ENCODE assay signal across 33 cellular contexts in genomic region chr6:54026652-54027400, GRCh38.
"Had no signal": no experiment of that assay in that cellular context is flagged by ENCODE, and none has a peak within 500 bp of the region (broad histone marks: within the 10 kb centered on the region; RNA-seq: fewer than 3 reads in every experiment).

No MANE protein-coding gene starts in this region.

- H3K27me3 Mint-ChIP-seq: activated B cell treated with CpG ODN at 0.5 μM for 24 hours; activated naive CD4-positive, alpha-beta T cell treated with anti-CD3 and anti-CD28 coated beads, Interleukin-2, amount 50 U/mL, for 24 hours; activated naive CD8-positive, alpha-beta T cell treated with anti-CD3 and anti-CD28 coated beads for 36 hours; activated naive CD8-positive, alpha-beta T cell treated with anti-CD3 and anti-CD28 coated beads, Interleukin-2, amount 50 U/mL, for 24 hours; central memory CD8-positive, alpha-beta T cell; dendritic cell treated with granulocyte-macrophage colony-stimulating factor and Interleukin-4, amounts not matched to agents 40 ng/mL and 50 ng/mL, for 4 days had no signal

- H3K36me3 Mint-ChIP-seq: activated naive CD4-positive, alpha-beta T cell treated with anti-CD3 and anti-CD28 coated beads, Interleukin-2, amount 50 U/mL, for 24 hours; activated naive CD8-positive, alpha-beta T cell treated with anti-CD3 and anti-CD28 coated beads for 36 hours had no signal

- H3K9me3 ChIP-seq: adrenal gland, body of pancreas, esophagus muscularis mucosa, gastroesophageal sphincter, heart right ventricle had no signal

- H3K4me1 ChIP-seq: body of pancreas, esophagus muscularis mucosa, foreskin keratinocyte, gastroesophageal sphincter had no signal

- H3K4me1 Mint-ChIP-seq: activated B cell treated with CpG ODN at 0.5 μM for 24 hours; activated naive CD4-positive, alpha-beta T cell treated with anti-CD3 and anti-CD28 coated beads, Interleukin-2, amount 50 U/mL, for 24 hours; activated naive CD8-positive, alpha-beta T cell treated with anti-CD3 and anti-CD28 coated beads for 36 hours; activated naive CD8-positive, alpha-beta T cell treated with anti-CD3 and anti-CD28 coated beads, Interleukin-2, amount 50 U/mL, for 24 hours; central memory CD8-positive, alpha-beta T cell had no signal

- H3K27ac Mint-ChIP-seq: activated B cell treated with CpG ODN at 0.5 μM for 24 hours; activated CD8-positive, alpha-beta T cell treated with anti-CD3 and anti-CD28 coated beads for 36 hours; activated naive CD4-positive, alpha-beta T cell treated with anti-CD3 and anti-CD28 coated beads for 36 hours; activated naive CD4-positive, alpha-beta T cell treated with anti-CD3 and anti-CD28 coated beads, Interleukin-2, amount 50 U/mL, for 24 hours; activated naive CD8-positive, alpha-beta T cell treated with anti-CD3 and anti-CD28 coated beads for 36 hours; activated naive CD8-positive, alpha-beta T cell treated with anti-CD3 and anti-CD28 coated beads, Interleukin-2, amount 50 U/mL, for 24 hours; activated T-helper 2 cell treated with anti-CD3 and anti-CD28 coated beads, Interferon-gamma antibody, Interleukin-2, Interleukin-4, amounts not matched to agents 10 μg/mL and 5 μg/mL and 100 μg/mL, durations not matched to agents 14 hours and 24 hours and 36 hours; dendritic cell treated with granulocyte-macrophage colony-stimulating factor and Interleukin-4, amounts not matched to agents 40 ng/mL and 50 ng/mL, for 4 days; T-helper 17 cell; T-helper 2 cell treated with Interferon-gamma antibody and Interleukin-4, amounts not matched to agents 5 μg/mL and 100 μg/mL, for 36 hours had no signal

- H3K9me3 Mint-ChIP-seq: activated B cell treated with CpG ODN at 0.5 μM for 24 hours; activated CD8-positive, alpha-beta T cell treated with anti-CD3 and anti-CD28 coated beads for 36 hours; activated naive CD4-positive, alpha-beta T cell treated with anti-CD3 and anti-CD28 coated beads for 36 hours; activated naive CD4-positive, alpha-beta T cell treated with anti-CD3 and anti-CD28 coated beads, Interleukin-2, amount 50 U/mL, for 24 hours; activated naive CD8-positive, alpha-beta T cell treated with anti-CD3 and anti-CD28 coated beads for 36 hours; activated naive CD8-positive, alpha-beta T cell treated with anti-CD3 and anti-CD28 coated beads, Interleukin-2, amount 50 U/mL, for 24 hours; activated T-cell treated with anti-CD3 and anti-CD28 coated beads, Interleukin-2, amount 50 U/mL, for 4 hours; activated T-helper 2 cell treated with anti-CD3 and anti-CD28 coated beads, Interferon-gamma antibody, Interleukin-2, Interleukin-4, amounts not matched to agents 10 μg/mL and 5 μg/mL and 100 μg/mL, durations not matched to agents 14 hours and 24 hours and 36 hours; central memory CD8-positive, alpha-beta T cell; dendritic cell treated with granulocyte-macrophage colony-stimulating factor and Interleukin-4, amounts not matched to agents 40 ng/mL and 50 ng/mL, for 4 days; T-helper 2 cell treated with Interferon-gamma antibody and Interleukin-4, amounts not matched to agents 5 μg/mL and 100 μg/mL, for 36 hours had no signal

- H3K27ac ChIP-seq: adrenal gland, body of pancreas, coronary artery, dorsolateral prefrontal cortex, esophagus muscularis mucosa, foreskin keratinocyte, gastroesophageal sphincter, WERI-Rb-1 had no signal

- H3K36me3 ChIP-seq: adrenal gland, esophagus muscularis mucosa, gastroesophageal sphincter, heart right ventricle, WERI-Rb-1 had no signal

- H3K4me3 ChIP-seq: adrenal gland, body of pancreas, coronary artery, dorsolateral prefrontal cortex, esophagus muscularis mucosa, gastroesophageal sphincter had no signal

- H3K4me3 Mint-ChIP-seq: activated B cell treated with CpG ODN at 0.5 μM for 24 hours; activated CD8-positive, alpha-beta T cell treated with anti-CD3 and anti-CD28 coated beads for 36 hours; activated naive CD4-positive, alpha-beta T cell treated with anti-CD3 and anti-CD28 coated beads for 36 hours; activated naive CD4-positive, alpha-beta T cell treated with anti-CD3 and anti-CD28 coated beads, Interleukin-2, amount 50 U/mL, for 24 hours; activated naive CD8-positive, alpha-beta T cell treated with anti-CD3 and anti-CD28 coated beads for 36 hours; activated naive CD8-positive, alpha-beta T cell treated with anti-CD3 and anti-CD28 coated beads, Interleukin-2, amount 50 U/mL, for 24 hours; activated T-cell treated with anti-CD3 and anti-CD28 coated beads, Interleukin-2, amount 50 U/mL, for 4 hours; central memory CD8-positive, alpha-beta T cell; dendritic cell treated with granulocyte-macrophage colony-stimulating factor and Interleukin-4, amounts not matched to agents 40 ng/mL and 50 ng/mL, for 4 days; T-helper 17 cell; T-helper 2 cell treated with Interferon-gamma antibody and Interleukin-4, amounts not matched to agents 5 μg/mL and 100 μg/mL, for 36 hours had no signal

- DNase-seq: activated B cell treated with CpG ODN at 0.5 μM for 24 hours; activated CD4-positive, alpha-beta T cell treated with anti-CD3 and anti-CD28 coated beads for 48 hours; activated CD4-positive, alpha-beta T cell treated with anti-CD3 and anti-CD28 coated beads, Interleukin-2, amount 50 U/mL, for 1 hour; activated CD4-positive, alpha-beta T cell treated with anti-CD3 and anti-CD28 coated beads, Interleukin-2, amount 50 U/mL, for 48 hours; activated CD8-positive, alpha-beta memory T cell treated with anti-CD3 and anti-CD28 coated beads for 24 hours; activated CD8-positive, alpha-beta T cell treated with anti-CD3 and anti-CD28 coated beads for 36 hours; activated effector memory CD4-positive, alpha-beta T cell treated with anti-CD3 and anti-CD28 coated beads, Interleukin-2, amount 50 U/mL, for 16 hours; activated naive CD4-positive, alpha-beta T cell treated with anti-CD3 and anti-CD28 coated beads for 36 hours; activated naive CD8-positive, alpha-beta T cell treated with anti-CD3 and anti-CD28 coated beads for 36 hours; activated naive CD8-positive, alpha-beta T cell treated with anti-CD3 and anti-CD28 coated beads, Interleukin-2, amount 50 U/mL, for 24 hours; activated T-cell treated with anti-CD3 and anti-CD28 coated beads, Interleukin-2, amount 50 U/mL, for 4 hours; adrenal gland; amygdala; aorta; body of pancreas; dorsolateral prefrontal cortex; effector memory CD4-positive, alpha-beta T cell; erythroblast; foreskin keratinocyte; heart right ventricle; T-helper 1 cell; T-helper 17 cell; T1000; WERI-Rb-1 had no signal

- ATAC-seq: activated CD4-positive, CD25-positive, alpha-beta regulatory T cell treated with anti-CD3 and anti-CD28 coated beads, Interleukin-2, amount 50 U/mL, for 24 hours; activated CD8-positive, alpha-beta T cell treated with anti-CD3 and anti-CD28 coated beads for 36 hours; activated naive CD8-positive, alpha-beta T cell treated with anti-CD3 and anti-CD28 coated beads, Interleukin-2, amount 50 U/mL, for 24 hours; activated T-cell treated with anti-CD3 and anti-CD28 coated beads, Interleukin-2, amount 50 U/mL, for 4 hours; body of pancreas; foreskin keratinocyte; gastroesophageal sphincter; heart right ventricle; T-helper 17 cell had no signal

- H3K27me3 ChIP-seq: adrenal gland, body of pancreas, dorsolateral prefrontal cortex, esophagus muscularis mucosa, foreskin keratinocyte, gastroesophageal sphincter, heart right ventricle had no signal
